ENCODE assay signal across 1 cellular context in the genomic region with DNA sequence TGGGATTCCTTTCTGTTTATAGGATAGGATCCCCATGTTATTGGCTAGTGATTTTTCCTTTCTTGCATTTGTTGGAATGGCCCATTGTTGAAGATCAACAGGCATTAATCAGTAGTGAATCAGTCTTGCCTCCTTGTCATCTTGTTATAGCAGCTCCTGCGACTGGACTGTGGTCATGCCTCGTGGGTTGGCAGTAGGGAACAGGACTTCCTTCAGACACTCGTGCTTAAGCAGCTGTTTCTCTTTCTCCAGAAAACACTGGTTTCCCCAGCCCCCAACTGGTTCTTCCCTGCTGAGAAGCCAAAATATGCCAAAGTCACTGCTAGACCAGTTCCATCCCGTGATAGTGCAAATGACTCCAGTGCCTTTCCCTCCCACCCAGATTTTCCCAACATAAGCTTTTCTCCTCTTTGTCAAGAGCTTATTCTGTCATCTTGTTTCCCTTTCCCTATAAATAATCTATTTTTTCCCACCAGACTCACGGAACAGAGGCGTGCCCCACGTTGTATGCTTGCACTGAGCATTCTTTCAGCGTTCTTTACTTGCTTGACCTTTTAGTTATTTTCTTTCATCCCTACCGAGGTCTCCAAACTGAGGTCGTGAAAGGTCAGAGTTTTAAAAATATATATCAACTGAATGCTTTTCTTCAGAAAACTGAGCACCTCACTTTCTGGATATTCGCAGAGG.
TF ChIP-seq lines count a peak whose summit lies in the region.

No MANE protein-coding gene starts in this region.

TF ChIP-seq in K562, 482 proteins besides CTCF, POLR2A, EP300 and RAD21 (continued from another document):
- TF ChIP-seq, protein P1, sequence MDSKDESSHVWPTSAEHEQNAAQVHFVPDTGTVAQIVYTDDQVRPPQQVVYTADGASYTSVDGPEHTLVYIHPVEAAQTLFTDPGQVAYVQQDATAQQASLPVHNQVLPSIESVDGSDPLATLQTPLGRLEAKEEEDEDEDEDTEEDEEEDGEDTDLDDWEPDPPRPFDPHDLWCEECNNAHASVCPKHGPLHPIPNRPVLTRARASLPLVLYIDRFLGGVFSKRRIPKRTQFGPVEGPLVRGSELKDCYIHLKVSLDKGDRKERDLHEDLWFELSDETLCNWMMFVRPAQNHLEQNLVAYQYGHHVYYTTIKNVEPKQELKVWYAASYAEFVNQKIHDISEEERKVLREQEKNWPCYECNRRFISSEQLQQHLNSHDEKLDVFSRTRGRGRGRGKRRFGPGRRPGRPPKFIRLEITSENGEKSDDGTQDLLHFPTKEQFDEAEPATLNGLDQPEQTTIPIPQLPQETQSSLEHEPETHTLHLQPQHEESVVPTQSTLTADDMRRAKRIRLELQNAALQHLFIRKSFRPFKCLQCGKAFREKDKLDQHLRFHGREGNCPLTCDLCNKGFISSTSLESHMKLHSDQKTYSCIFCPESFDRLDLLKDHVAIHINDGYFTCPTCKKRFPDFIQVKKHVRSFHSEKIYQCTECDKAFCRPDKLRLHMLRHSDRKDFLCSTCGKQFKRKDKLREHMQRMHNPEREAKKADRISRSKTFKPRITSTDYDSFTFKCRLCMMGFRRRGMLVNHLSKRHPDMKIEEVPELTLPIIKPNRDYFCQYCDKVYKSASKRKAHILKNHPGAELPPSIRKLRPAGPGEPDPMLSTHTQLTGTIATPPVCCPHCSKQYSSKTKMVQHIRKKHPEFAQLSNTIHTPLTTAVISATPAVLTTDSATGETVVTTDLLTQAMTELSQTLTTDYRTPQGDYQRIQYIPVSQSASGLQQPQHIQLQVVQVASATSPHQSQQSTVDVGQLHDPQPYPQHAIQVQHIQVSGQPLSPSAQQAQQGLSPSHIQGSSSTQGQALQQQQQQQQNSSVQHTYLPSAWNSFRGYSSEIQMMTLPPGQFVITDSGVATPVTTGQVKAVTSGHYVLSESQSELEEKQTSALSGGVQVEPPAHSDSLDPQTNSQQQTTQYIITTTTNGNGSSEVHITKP (IDR thresholded peaks at IDR 0.05; ENCODE audit: partially characterized antibody) = peak; percentile 51
- no peak for TF ChIP-seq SUPT5H (IDR thresholded peaks at IDR 0.05)
- TF ChIP-seq HDGF (IDR thresholded peaks at IDR 0.05) = no peak
- no peak for TF ChIP-seq HDAC3 (IDR thresholded peaks at IDR 0.05; ENCODE audit: borderline replicate concordance, partially characterized antibody)
- TF ChIP-seq, protein P2, sequence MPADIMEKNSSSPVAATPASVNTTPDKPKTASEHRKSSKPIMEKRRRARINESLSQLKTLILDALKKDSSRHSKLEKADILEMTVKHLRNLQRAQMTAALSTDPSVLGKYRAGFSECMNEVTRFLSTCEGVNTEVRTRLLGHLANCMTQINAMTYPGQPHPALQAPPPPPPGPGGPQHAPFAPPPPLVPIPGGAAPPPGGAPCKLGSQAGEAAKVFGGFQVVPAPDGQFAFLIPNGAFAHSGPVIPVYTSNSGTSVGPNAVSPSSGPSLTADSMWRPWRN (IDR thresholded peaks at IDR 0.05; ENCODE audit: low read depth) = no peak
- no peak for TF ChIP-seq PHF21A (IDR thresholded peaks at IDR 0.05; ENCODE audit: borderline replicate concordance, low read depth)
- TF ChIP-seq MCM7 (IDR thresholded peaks at IDR 0.05) = no peak
